1 cellular context compared by ENCODE assay signal in the genomic region with DNA sequence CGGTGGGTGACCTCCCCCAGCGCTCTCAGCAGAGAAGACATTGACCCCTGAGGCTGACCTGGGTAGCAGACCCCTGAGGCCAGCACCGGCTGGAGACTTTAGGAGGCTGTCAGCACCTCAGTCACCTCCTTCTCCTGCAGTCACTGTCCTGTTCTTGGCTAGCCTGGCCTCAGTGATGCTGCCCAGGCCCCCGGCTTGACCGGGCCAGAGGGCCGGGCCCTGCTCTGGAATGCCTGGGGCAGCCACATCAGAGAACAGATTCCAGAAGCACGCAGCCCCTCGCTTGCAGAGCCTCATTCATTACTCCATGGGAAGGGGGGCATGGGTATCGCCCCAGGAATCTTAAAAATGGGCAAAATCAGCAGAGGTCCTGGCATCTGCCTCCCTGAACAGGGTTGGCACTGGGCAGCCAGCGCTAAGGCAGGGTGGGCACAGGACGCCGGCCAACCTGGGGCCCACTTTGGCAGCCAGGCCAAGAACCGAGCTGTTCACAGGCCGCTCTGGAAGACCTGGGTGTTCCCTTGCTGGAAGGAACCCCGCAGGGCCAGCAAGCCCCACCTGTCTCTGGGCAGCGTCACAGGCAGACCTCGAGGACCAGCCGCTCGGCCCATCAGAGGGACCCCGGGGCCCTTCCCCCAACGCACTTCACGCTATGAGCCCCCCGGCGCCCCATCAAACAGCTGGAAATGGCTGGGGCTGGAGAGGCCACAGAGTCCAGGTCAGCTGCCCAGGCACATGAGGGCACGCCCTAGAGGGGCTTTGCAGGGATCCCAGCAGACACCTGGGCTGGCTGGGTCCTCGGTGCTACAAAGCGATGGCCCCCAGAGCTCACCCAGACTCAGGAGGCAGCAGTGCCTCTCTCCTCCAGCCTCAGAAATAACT.
TF ChIP-seq lines count a peak whose summit lies in the region.

No MANE protein-coding gene starts in this region.

TF ChIP-seq in H1, 55 proteins besides CTCF, POLR2A, EP300 and RAD21 (continued from another document):
- no peak for TF ChIP-seq SIX5 (IDR thresholded peaks at IDR 0.05; ENCODE audit: low read depth, low read length)
- TF ChIP-seq, protein P1, sequence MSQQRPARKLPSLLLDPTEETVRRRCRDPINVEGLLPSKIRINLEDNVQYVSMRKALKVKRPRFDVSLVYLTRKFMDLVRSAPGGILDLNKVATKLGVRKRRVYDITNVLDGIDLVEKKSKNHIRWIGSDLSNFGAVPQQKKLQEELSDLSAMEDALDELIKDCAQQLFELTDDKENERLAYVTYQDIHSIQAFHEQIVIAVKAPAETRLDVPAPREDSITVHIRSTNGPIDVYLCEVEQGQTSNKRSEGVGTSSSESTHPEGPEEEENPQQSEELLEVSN (IDR thresholded peaks at IDR 0.05): no peak
- no peak for TF ChIP-seq POLR2AphosphoS5 (IDR thresholded peaks at IDR 0.05; ENCODE audit: low read depth, low read length)
- TF ChIP-seq, protein P2, sequence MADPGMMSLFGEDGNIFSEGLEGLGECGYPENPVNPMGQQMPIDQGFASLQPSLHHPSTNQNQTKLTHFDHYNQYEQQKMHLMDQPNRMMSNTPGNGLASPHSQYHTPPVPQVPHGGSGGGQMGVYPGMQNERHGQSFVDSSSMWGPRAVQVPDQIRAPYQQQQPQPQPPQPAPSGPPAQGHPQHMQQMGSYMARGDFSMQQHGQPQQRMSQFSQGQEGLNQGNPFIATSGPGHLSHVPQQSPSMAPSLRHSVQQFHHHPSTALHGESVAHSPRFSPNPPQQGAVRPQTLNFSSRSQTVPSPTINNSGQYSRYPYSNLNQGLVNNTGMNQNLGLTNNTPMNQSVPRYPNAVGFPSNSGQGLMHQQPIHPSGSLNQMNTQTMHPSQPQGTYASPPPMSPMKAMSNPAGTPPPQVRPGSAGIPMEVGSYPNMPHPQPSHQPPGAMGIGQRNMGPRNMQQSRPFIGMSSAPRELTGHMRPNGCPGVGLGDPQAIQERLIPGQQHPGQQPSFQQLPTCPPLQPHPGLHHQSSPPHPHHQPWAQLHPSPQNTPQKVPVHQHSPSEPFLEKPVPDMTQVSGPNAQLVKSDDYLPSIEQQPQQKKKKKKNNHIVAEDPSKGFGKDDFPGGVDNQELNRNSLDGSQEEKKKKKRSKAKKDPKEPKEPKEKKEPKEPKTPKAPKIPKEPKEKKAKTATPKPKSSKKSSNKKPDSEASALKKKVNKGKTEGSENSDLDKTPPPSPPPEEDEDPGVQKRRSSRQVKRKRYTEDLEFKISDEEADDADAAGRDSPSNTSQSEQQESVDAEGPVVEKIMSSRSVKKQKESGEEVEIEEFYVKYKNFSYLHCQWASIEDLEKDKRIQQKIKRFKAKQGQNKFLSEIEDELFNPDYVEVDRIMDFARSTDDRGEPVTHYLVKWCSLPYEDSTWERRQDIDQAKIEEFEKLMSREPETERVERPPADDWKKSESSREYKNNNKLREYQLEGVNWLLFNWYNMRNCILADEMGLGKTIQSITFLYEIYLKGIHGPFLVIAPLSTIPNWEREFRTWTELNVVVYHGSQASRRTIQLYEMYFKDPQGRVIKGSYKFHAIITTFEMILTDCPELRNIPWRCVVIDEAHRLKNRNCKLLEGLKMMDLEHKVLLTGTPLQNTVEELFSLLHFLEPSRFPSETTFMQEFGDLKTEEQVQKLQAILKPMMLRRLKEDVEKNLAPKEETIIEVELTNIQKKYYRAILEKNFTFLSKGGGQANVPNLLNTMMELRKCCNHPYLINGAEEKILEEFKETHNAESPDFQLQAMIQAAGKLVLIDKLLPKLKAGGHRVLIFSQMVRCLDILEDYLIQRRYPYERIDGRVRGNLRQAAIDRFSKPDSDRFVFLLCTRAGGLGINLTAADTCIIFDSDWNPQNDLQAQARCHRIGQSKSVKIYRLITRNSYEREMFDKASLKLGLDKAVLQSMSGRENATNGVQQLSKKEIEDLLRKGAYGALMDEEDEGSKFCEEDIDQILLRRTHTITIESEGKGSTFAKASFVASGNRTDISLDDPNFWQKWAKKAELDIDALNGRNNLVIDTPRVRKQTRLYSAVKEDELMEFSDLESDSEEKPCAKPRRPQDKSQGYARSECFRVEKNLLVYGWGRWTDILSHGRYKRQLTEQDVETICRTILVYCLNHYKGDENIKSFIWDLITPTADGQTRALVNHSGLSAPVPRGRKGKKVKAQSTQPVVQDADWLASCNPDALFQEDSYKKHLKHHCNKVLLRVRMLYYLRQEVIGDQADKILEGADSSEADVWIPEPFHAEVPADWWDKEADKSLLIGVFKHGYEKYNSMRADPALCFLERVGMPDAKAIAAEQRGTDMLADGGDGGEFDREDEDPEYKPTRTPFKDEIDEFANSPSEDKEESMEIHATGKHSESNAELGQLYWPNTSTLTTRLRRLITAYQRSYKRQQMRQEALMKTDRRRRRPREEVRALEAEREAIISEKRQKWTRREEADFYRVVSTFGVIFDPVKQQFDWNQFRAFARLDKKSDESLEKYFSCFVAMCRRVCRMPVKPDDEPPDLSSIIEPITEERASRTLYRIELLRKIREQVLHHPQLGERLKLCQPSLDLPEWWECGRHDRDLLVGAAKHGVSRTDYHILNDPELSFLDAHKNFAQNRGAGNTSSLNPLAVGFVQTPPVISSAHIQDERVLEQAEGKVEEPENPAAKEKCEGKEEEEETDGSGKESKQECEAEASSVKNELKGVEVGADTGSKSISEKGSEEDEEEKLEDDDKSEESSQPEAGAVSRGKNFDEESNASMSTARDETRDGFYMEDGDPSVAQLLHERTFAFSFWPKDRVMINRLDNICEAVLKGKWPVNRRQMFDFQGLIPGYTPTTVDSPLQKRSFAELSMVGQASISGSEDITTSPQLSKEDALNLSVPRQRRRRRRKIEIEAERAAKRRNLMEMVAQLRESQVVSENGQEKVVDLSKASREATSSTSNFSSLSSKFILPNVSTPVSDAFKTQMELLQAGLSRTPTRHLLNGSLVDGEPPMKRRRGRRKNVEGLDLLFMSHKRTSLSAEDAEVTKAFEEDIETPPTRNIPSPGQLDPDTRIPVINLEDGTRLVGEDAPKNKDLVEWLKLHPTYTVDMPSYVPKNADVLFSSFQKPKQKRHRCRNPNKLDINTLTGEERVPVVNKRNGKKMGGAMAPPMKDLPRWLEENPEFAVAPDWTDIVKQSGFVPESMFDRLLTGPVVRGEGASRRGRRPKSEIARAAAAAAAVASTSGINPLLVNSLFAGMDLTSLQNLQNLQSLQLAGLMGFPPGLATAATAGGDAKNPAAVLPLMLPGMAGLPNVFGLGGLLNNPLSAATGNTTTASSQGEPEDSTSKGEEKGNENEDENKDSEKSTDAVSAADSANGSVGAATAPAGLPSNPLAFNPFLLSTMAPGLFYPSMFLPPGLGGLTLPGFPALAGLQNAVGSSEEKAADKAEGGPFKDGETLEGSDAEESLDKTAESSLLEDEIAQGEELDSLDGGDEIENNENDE (IDR thresholded peaks at IDR 0.05; ENCODE audit: insufficient replicate concordance, low read length): no peak
- TF ChIP-seq JUND (IDR thresholded peaks at IDR 0.05; ENCODE audit: low read length): no peak
- no peak for TF ChIP-seq ASH2L (IDR thresholded peaks at IDR 0.05; ENCODE audit: low read length)
- TF ChIP-seq HDAC6 (IDR thresholded peaks at IDR 0.05; ENCODE audit: low read depth, low read length): no peak
- no peak for TF ChIP-seq CTBP2 (IDR thresholded peaks at IDR 0.05; ENCODE audit: borderline replicate concordance, insufficient read depth, insufficient read length, low read length)
TF ChIP-seq in H1: peak in this region for 0.
